ENCODE assay signal across 28 cellular contexts in the genomic region with DNA sequence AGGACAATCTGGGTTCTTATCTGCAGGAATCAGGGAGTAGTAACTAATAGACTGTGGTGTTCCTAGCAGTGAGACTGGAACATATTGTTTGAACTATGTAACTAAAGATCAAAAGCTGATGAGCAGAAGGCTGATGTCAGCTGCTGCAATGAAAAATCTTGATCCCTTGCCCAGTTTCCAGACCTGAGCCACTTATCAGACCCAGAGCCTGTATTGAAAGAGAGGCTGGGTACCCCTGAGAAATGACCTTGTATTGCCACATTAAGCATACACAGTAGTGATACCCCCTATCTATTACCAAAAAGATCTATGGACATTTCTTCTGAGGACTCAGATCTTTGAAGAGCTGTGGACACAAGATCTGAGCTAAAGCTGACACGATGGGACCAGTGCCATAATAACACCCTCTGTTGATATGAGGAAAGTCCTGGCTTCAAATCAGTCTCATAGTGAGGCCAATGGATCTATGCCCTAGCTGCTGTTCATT.
DNase-seq lines count a peak whose midpoint lies in the region; ATAC-seq and TF ChIP-seq lines count a peak whose summit lies in the region.
"Had no signal": no experiment of that assay in that cellular context is flagged by ENCODE, and none has a peak within 500 bp of the region (broad histone marks: within the 10 kb centered on the region; RNA-seq: fewer than 3 reads in every experiment).

No MANE protein-coding gene starts in this region.

- TF ChIP-seq POLR2A in gastroesophageal sphincter (IDR thresholded peaks at IDR 0.05), result no peak
- no peak for TF ChIP-seq POLR2A in transverse colon (IDR thresholded peaks at IDR 0.05)

- H3K4me3 Mint-ChIP-seq in neural crest cell, result no peak overlapping the region
- no peak overlapping the region for H3K4me3 Mint-ChIP-seq in endothelial cell (ENCODE audit: unreplicated experiment)
- H3K4me3 Mint-ChIP-seq: activated CD8-positive, alpha-beta T cell treated with anti-CD3 and anti-CD28 coated beads, Interleukin-2, amount 10 ng/mL, durations not matched to agents 7 days and 5 days; activated naive CD8-positive, alpha-beta T cell treated with anti-CD3 and anti-CD28 coated beads for 36 hours; CD8-positive, alpha-beta memory T cell; naive thymus-derived CD8-positive, alpha-beta T cell; stimulated activated memory B cell treated with anti-CD40 and anti-IgM and Interleukin-4, amounts not matched to agents 10 μg/mL and 1 μg/mL and 100 μg/mL, for 72 hours; T-helper 1 cell treated with Interleukin-12 subunit alpha and Interleukin-12 subunit beta and Interleukin-4 antibody, amounts not matched to agents 30 μg/mL and 1 μg/mL, for 36 hours had no signal

- no peak for ATAC-seq in gastroesophageal sphincter
- ATAC-seq: activated CD4-positive, CD25-positive, alpha-beta regulatory T cell treated with anti-CD3 and anti-CD28 coated beads, Interleukin-2, amount 50 U/mL, for 24 hours; activated CD8-positive, alpha-beta T cell treated with anti-CD3 and anti-CD28 coated beads, Interleukin-2, amount 10 ng/mL, durations not matched to agents 7 days and 5 days; naive thymus-derived CD8-positive, alpha-beta T cell; stimulated activated memory B cell treated with anti-CD40 and anti-IgM and Interleukin-4, amounts not matched to agents 10 μg/mL and 1 μg/mL and 100 μg/mL, for 72 hours had no signal

- H3K9me3 ChIP-seq in gastroesophageal sphincter (no peaks in the 10 kb centered on the region), transverse colon (no peaks in the 10 kb centered on the region)
- H3K9me3 ChIP-seq: ascending aorta, SK-N-SH had no signal

- H3K36me3 ChIP-seq in gastroesophageal sphincter (no peaks in the 10 kb centered on the region), transverse colon (no peaks in the 10 kb centered on the region)
- H3K36me3 ChIP-seq: ascending aorta had no signal

- WGBS in gastroesophageal sphincter (ENCODE audit: low coverage in 1 of 2), 2 donors, result 33 to 78% methylated on average over 1 of the region's 1 CpG
- 67 to 80% methylated on average over 1 of the region's 1 CpG for WGBS in transverse colon (ENCODE audit: low coverage in 1 of 2), 2 donors

- DNase-seq in SHP77 treated with DMSO at 0.1 percent for 48 hours (lab: John Stamatoyannopoulos, UW), result peak; percentile 38
- no peak for DNase-seq in SHP77 (lab: John Stamatoyannopoulos, UW)
- no peak for DNase-seq in neural crest cell (ENCODE audit: low read depth, low spot score)
- DNase-seq in transverse colon, result no peak
- no peak for DNase-seq in Ammon's horn (ENCODE audit: low spot score)
- DNase-seq in endothelial cell (ENCODE audit: low spot score), result no peak
- DNase-seq in activated T-cell treated with anti-CD3 and anti-CD28 coated beads, Interleukin-2, amount 50 U/mL, for 48 hours, result no peak
- DNase-seq: activated effector memory CD4-positive, alpha-beta T cell treated with anti-CD3 and anti-CD28 coated beads, Interleukin-2, amount 50 U/mL, for 16 hours; activated naive CD8-positive, alpha-beta T cell treated with anti-CD3 and anti-CD28 coated beads for 36 hours; AML-193; CD8-positive, alpha-beta memory T cell; central memory CD4-positive, alpha-beta T cell; GDM1; IMR-90; midbrain; naive thymus-derived CD8-positive, alpha-beta T cell; NCI-H1092; NCI-H187 treated with DMSO at 0.1 percent for 48 hours; NCI-H748 treated with DMSO at 0.1 percent for 48 hours; RPMI8226; SK-N-SH; stimulated activated CD4-positive, alpha-beta T cell treated with anti-CD3 and anti-CD28 coated beads, Interleukin-4, amount 100 ng/mL, for 4 hours had no signal

- H3K4me1 ChIP-seq in gastroesophageal sphincter, result peaks cover 0 to 44% (median 7%) of the 10 kb centered on the region in 3 donors
- peaks cover 0 to 4% (median 0%) of the 10 kb centered on the region in 4 donors for H3K4me1 ChIP-seq in transverse colon
- H3K4me1 ChIP-seq: ascending aorta had no signal

- in situ Hi-C loops in transverse colon (cut with MboI; ENCODE audit: low pct_ligation_motif_present in 1 of 4, low pct_unique_long_range_greater_than_20kb in 1 of 4, low sequenced_read_pairs in 3 of 4), result no loop called here

- H3K4me1 Mint-ChIP-seq in neural crest cell (no peaks in the 10 kb centered on the region), endothelial cell (ENCODE audit: unreplicated experiment) (peaks cover 4% of the 10 kb centered on the region)
- H3K4me1 Mint-ChIP-seq: activated naive CD8-positive, alpha-beta T cell treated with anti-CD3 and anti-CD28 coated beads for 36 hours; CD8-positive, alpha-beta memory T cell; naive thymus-derived CD8-positive, alpha-beta T cell; stimulated activated memory B cell treated with anti-CD40 and anti-IgM and Interleukin-4, amounts not matched to agents 10 μg/mL and 1 μg/mL and 100 μg/mL, for 72 hours had no signal

- no peaks in the 10 kb centered on the region for H3K36me3 Mint-ChIP-seq in neural crest cell (ENCODE audit: low read depth)
- H3K36me3 Mint-ChIP-seq in endothelial cell (ENCODE audit: low read depth, unreplicated experiment), result no peaks in the 10 kb centered on the region
- H3K36me3 Mint-ChIP-seq: activated naive CD8-positive, alpha-beta T cell treated with anti-CD3 and anti-CD28 coated beads for 36 hours; CD8-positive, alpha-beta memory T cell; naive thymus-derived CD8-positive, alpha-beta T cell; stimulated activated memory B cell treated with anti-CD40 and anti-IgM and Interleukin-4, amounts not matched to agents 10 μg/mL and 1 μg/mL and 100 μg/mL, for 72 hours had no signal

- H3K27me3 ChIP-seq in gastroesophageal sphincter, result no peaks in the 10 kb centered on the region
- H3K27me3 ChIP-seq in transverse colon, result no peaks in the 10 kb centered on the region
- H3K27me3 ChIP-seq: ascending aorta had no signal

- no peaks in the 10 kb centered on the region for H3K27me3 Mint-ChIP-seq in neural crest cell (ENCODE audit: low read depth)
- H3K27me3 Mint-ChIP-seq in endothelial cell (ENCODE audit: unreplicated experiment), result peaks cover 2% of the 10 kb centered on the region

- H3K27ac Mint-ChIP-seq in neural crest cell (ENCODE audit: unreplicated experiment), result peak overlapping the region; percentile 69
- H3K27ac Mint-ChIP-seq in endothelial cell (ENCODE audit: unreplicated experiment), result no peak overlapping the region
- H3K27ac Mint-ChIP-seq: activated CD8-positive, alpha-beta T cell treated with anti-CD3 and anti-CD28 coated beads, Interleukin-2, amount 10 ng/mL, durations not matched to agents 7 days and 5 days; activated naive CD8-positive, alpha-beta T cell treated with anti-CD3 and anti-CD28 coated beads for 36 hours; CD8-positive, alpha-beta memory T cell; naive thymus-derived CD8-positive, alpha-beta T cell; stimulated activated memory B cell treated with anti-CD40 and anti-IgM and Interleukin-4, amounts not matched to agents 10 μg/mL and 1 μg/mL and 100 μg/mL, for 72 hours; T-helper 1 cell treated with Interleukin-12 subunit alpha and Interleukin-12 subunit beta and Interleukin-4 antibody, amounts not matched to agents 30 μg/mL and 1 μg/mL, for 36 hours had no signal

- TF ChIP-seq CTCF in gastroesophageal sphincter (IDR thresholded peaks at IDR 0.05), result no peak
- TF ChIP-seq CTCF in neural crest cell (conservative IDR thresholded peaks at IDR 0.05), result no peak
- no peak for TF ChIP-seq CTCF in transverse colon (IDR thresholded peaks at IDR 0.05)
- TF ChIP-seq CTCF in endothelial cell (IDR thresholded peaks at IDR 0.05; ENCODE audit: unreplicated experiment), result no peak

- H3K4me3 ChIP-seq in gastroesophageal sphincter (no peak overlapping the region), transverse colon (no peak overlapping the region)
- H3K4me3 ChIP-seq: ascending aorta had no signal

- H3K27ac ChIP-seq in gastroesophageal sphincter (peak overlapping the region; percentile 77 to 98 (median 84)), transverse colon (peak overlapping the region in 3 of 4 donors; percentile 4 to 59 (median 14))

- H3K9me3 Mint-ChIP-seq in neural crest cell, result peaks cover 9% of the 10 kb centered on the region
- H3K9me3 Mint-ChIP-seq in endothelial cell (ENCODE audit: unreplicated experiment), result no peaks in the 10 kb centered on the region
- H3K9me3 Mint-ChIP-seq: activated naive CD8-positive, alpha-beta T cell treated with anti-CD3 and anti-CD28 coated beads for 36 hours; CD8-positive, alpha-beta memory T cell; naive thymus-derived CD8-positive, alpha-beta T cell; stimulated activated memory B cell treated with anti-CD40 and anti-IgM and Interleukin-4, amounts not matched to agents 10 μg/mL and 1 μg/mL and 100 μg/mL, for 72 hours; T-helper 1 cell treated with Interleukin-12 subunit alpha and Interleukin-12 subunit beta and Interleukin-4 antibody, amounts not matched to agents 30 μg/mL and 1 μg/mL, for 36 hours had no signal

- intact Hi-C loops in transverse colon (cut with DNase I; ENCODE audit: low total_unique reads), result no loop called here

- TF ChIP-seq EP300 in gastroesophageal sphincter (IDR thresholded peaks at IDR 0.05) (no peak), transverse colon (IDR thresholded peaks at IDR 0.05; ENCODE audit: low read depth) (no peak)
